ENCODE assay signal across 8 cellular contexts in the genomic region with DNA sequence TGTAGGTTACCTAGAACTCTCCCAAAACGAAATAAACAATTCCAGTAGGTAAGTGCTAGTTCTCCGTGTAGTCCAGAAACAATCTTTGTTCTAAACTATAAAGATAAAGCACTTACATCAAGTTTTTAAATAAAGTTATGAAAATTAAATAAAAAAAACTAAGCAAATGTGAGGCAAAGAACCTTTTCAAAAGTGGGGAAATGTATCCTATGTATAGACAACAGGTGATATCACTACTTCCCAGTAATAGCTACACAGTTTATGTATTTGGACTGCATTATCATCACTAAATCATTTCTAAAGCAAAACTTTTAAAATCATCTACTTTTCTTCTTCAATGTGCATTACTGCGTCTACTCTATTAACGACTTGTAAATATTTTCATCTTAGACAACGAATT. TPM values are rescaled to one million over a fixed set of nuclear protein-coding genes. Genes with fewer than 3 reads are reported as not detected.
DNase-seq lines count a peak whose midpoint lies in the region; ATAC-seq and TF ChIP-seq lines count a peak whose summit lies in the region.

No MANE protein-coding gene starts in this region.

- H3K27ac ChIP-seq in KMS-11 (no peak overlapping the region), colonic mucosa (no peak overlapping the region)

- peaks cover 23% of the 10 kb centered on the region; the same call in 1 of the 2 replicates for H4K20me1 ChIP-seq in KMS-11 (ENCODE audit: insufficient read depth)

- peak overlapping the region; percentile 98 for H3K4me3 ChIP-seq in BE2C (ENCODE audit: low read depth, low read length)
- no peak overlapping the region for H3K4me3 ChIP-seq in KMS-11 (IDR thresholded peaks at IDR 0.05; ENCODE audit: insufficient read depth, low read depth, low read length)
- peak overlapping the region; percentile 74 for H3K4me3 ChIP-seq in colonic mucosa

- no peaks in the 10 kb centered on the region for H3K27me3 Mint-ChIP-seq in natural killer cell (ENCODE audit: low read depth in 2 of 2)

- DNase-seq in BE2C (no peak), colonic mucosa (no peak), natural killer cell (no peak), NCI-H748 treated with DMSO at 0.1 percent for 48 hours (lab: John Stamatoyannopoulos, UW) (no peak), occipital lobe (lab: John Stamatoyannopoulos, UW) (no peak), GM13977 (ENCODE audit: low spot score) (no peak)
- no peak for DNase-seq in central memory CD4-positive, alpha-beta T cell

- no peak overlapping the region for H2AFZ ChIP-seq in KMS-11 (ENCODE audit: low read depth)

- H3K79me2 ChIP-seq in KMS-11 (ENCODE audit: insufficient read depth, low read depth): peaks cover 69% of the 10 kb centered on the region

- no peaks in the 10 kb centered on the region for H3K9me3 Mint-ChIP-seq in natural killer cell

- H3K4me1 Mint-ChIP-seq in natural killer cell: peaks cover 58 to 62% of the 10 kb centered on the region in 2 donors

- H3K4me2 ChIP-seq in KMS-11: peak overlapping the region; percentile 76

- peak overlapping the region; percentile 97 for H3K4me3 Mint-ChIP-seq in natural killer cell

- H3K9me3 ChIP-seq in BE2C (no peaks in the 10 kb centered on the region), colonic mucosa (no peaks in the 10 kb centered on the region)

- H3K4me1 ChIP-seq in BE2C (no peaks in the 10 kb centered on the region), KMS-11 (ENCODE audit: low read depth, poor library complexity, severe bottlenecking) (peaks cover 18% of the 10 kb centered on the region), colonic mucosa (peaks cover 15% of the 10 kb centered on the region)

- H3K27me3 ChIP-seq in BE2C: no peaks in the 10 kb centered on the region
- no peaks in the 10 kb centered on the region for H3K27me3 ChIP-seq in KMS-11 (ENCODE audit: insufficient read depth, low read depth)
- H3K27me3 ChIP-seq in colonic mucosa: no peaks in the 10 kb centered on the region

- in situ Hi-C loops in GM13977 (cut with MboI; ENCODE audit: low pct_unique_long_range_greater_than_20kb, low sequenced_read_pairs, unreplicated experiment): no loop called here

- peak overlapping the region; percentile 98 to 99 for H3K27ac Mint-ChIP-seq in natural killer cell

- TF ChIP-seq CTCF in BE2C (IDR thresholded peaks at IDR 0.05; ENCODE audit: low read depth, low read length) (no peak), KMS-11 (conservative IDR thresholded peaks at IDR 0.05; ENCODE audit: low read depth, low read length) (no peak), colonic mucosa (IDR thresholded peaks at IDR 0.05) (no peak), natural killer cell (IDR thresholded peaks at IDR 0.05) (no peak), GM13977 (IDR thresholded peaks at IDR 0.05; ENCODE audit: extremely low read depth, insufficient read depth, missing control alignments) (no peak)

- intact Hi-C loops in colonic mucosa (cut with DNase I): no loop called here
- intact Hi-C loops in natural killer cell (cut with micrococcal nuclease): loop anchor here (5.0 to 10.0 kb wide), 2 partner anchors 36 to 803 kb away; a partner anchor contains a TSS

- ATAC-seq in natural killer cell: no peak

- H3K36me3 ChIP-seq in BE2C (peaks cover 3% of the 10 kb centered on the region; the same call in 1 of the 2 replicates), KMS-11 (ENCODE audit: insufficient read depth) (no peaks in the 10 kb centered on the region), colonic mucosa (no peaks in the 10 kb centered on the region)

- no peaks in the 10 kb centered on the region for H3K36me3 Mint-ChIP-seq in natural killer cell

- H3K9ac ChIP-seq in KMS-11: no peak overlapping the region
- peak overlapping the region; percentile 17 to 73 for H3K9ac ChIP-seq in colonic mucosa (ENCODE audit: low read depth in 2 of 2, low read length in 2 of 2)

RNA-seq across cellular contexts. Expression of a gene that starts 2.0 kb away (rescaled TPM):
- polyA plus RNA-seq in BE2C (2012; ENCODE audit: insufficient read depth, insufficient read length, low read depth): 78.3 TPM
- total RNA-seq in colonic mucosa (10 to 100 TPM; 62.2 to 67.6 TPM), natural killer cell (100 to 1,000 TPM; 225 to 320 (median 270) TPM), occipital lobe (103 TPM)
